Comparison of ENCODE assay signal across 21 cellular contexts in genomic region chr7:157711353-157711888, GRCh38.
A peak's percentile ranks its signal among the peaks of the same experiment; 100 is the strongest.
DNase-seq lines count a peak whose midpoint lies in the region; TF ChIP-seq lines count a peak whose summit lies in the region.
"Had no signal": no experiment of that assay in that cellular context is flagged by ENCODE, and none has a peak within 500 bp of the region (broad histone marks: within the 10 kb centered on the region; RNA-seq: fewer than 3 reads in every experiment).

No MANE protein-coding gene starts in this region.

- H3K27me3 Mint-ChIP-seq in type B pancreatic cell = peaks cover 43% of the 10 kb centered on the region

- H3K36me3 ChIP-seq in NT2/D1 (ENCODE audit: insufficient read depth, insufficient read length, low read length) (no peaks in the 10 kb centered on the region), colonic mucosa (no peaks in the 10 kb centered on the region)
- H3K36me3 ChIP-seq: BE2C, MG63 had no signal

- no peaks in the 10 kb centered on the region for H3K9me3 Mint-ChIP-seq in type B pancreatic cell
- H3K9me3 Mint-ChIP-seq: CD4-positive, CD25-positive, alpha-beta regulatory T cell had no signal

- H3K4me1 ChIP-seq in NT2/D1 (ENCODE audit: insufficient read depth, insufficient read length) = no peaks in the 10 kb centered on the region
- H3K4me1 ChIP-seq in colonic mucosa = no peaks in the 10 kb centered on the region
- H3K4me1 ChIP-seq: BE2C had no signal

- intact Hi-C loops in colonic mucosa (cut with DNase I) = no loop called here

- H3K9me3 ChIP-seq in NT2/D1 (ENCODE audit: insufficient read depth, low read length) = no peaks in the 10 kb centered on the region
- H3K9me3 ChIP-seq in colonic mucosa = no peaks in the 10 kb centered on the region
- H3K9me3 ChIP-seq: BE2C, MG63 had no signal

- no peak overlapping the region for H3K4me3 ChIP-seq in NT2/D1 (ENCODE audit: insufficient read length, low read depth)
- H3K4me3 ChIP-seq in colonic mucosa = no peak overlapping the region
- H3K4me3 ChIP-seq: MG63, PC-9 had no signal

- TF ChIP-seq CTCF in type B pancreatic cell (conservative IDR thresholded peaks at IDR 0.05) (no peak), colonic mucosa (IDR thresholded peaks at IDR 0.05) (no peak)

- H3K27ac ChIP-seq in colonic mucosa = no peak overlapping the region
- H3K27ac ChIP-seq: PC-9 had no signal

- no peak overlapping the region for H3K27ac Mint-ChIP-seq in type B pancreatic cell
- H3K27ac Mint-ChIP-seq: CD4-positive, CD25-positive, alpha-beta regulatory T cell had no signal

- DNase-seq in activated CD8-positive, alpha-beta memory T cell treated with anti-CD3 and anti-CD28 coated beads, Interleukin-2, amount 50 U/mL, for 48 hours = peak; percentile 39
- no peak for DNase-seq in activated CD8-positive, alpha-beta memory T cell treated with anti-CD3 and anti-CD28 coated beads, Interleukin-2, amount 50 U/mL, for 4 hours
- DNase-seq in NT2/D1 (ENCODE audit: low read depth, low spot score) (no peak), islet precursor cell (peak; percentile 38), type B pancreatic cell (ENCODE audit: extremely low spot score, unreplicated experiment) (peak; percentile 53), colonic mucosa (no peak)
- no peak for DNase-seq in stimulated activated naive CD4-positive, alpha-beta T cell treated with Interleukin-2 at 50 U/mL for 16 hours (lab: John Stamatoyannopoulos, UW)
- DNase-seq: BE2C; CD4-positive, CD25-positive, alpha-beta regulatory T cell; COR-L47; DMS 273 treated with DMSO at 0.1 percent for 48 hours; DND-41; HCEC 1CT; Kasumi-1; MG63; NCI-H1048; NCI-H1436; NCI-H2029; NCI-H345; NCI-H524 treated with DMSO at 0.1 percent for 48 hours; PC-9 had no signal

- H3K4me3 Mint-ChIP-seq in type B pancreatic cell = no peak overlapping the region
- H3K4me3 Mint-ChIP-seq: CD4-positive, CD25-positive, alpha-beta regulatory T cell had no signal

- H3K9ac ChIP-seq in NT2/D1 (ENCODE audit: insufficient read length, low read depth) (peak overlapping the region; percentile 42), colonic mucosa (ENCODE audit: low read depth in 2 of 2, low read length in 2 of 2) (no peak overlapping the region)

- H3K27me3 ChIP-seq in NT2/D1 (ENCODE audit: insufficient read depth, insufficient read length) (peaks cover 27% of the 10 kb centered on the region), colonic mucosa (no peaks in the 10 kb centered on the region)
- H3K27me3 ChIP-seq: BE2C, MG63 had no signal

- H3K4me1 Mint-ChIP-seq in type B pancreatic cell (ENCODE audit: unreplicated experiment) = no peaks in the 10 kb centered on the region
- H3K4me1 Mint-ChIP-seq: CD4-positive, CD25-positive, alpha-beta regulatory T cell had no signal

- H3K36me3 Mint-ChIP-seq in type B pancreatic cell = no peaks in the 10 kb centered on the region
- H3K36me3 Mint-ChIP-seq: CD4-positive, CD25-positive, alpha-beta regulatory T cell had no signal

Comparison
In these comparisons a context has a peak if more than half of its experiments do, and no peak if none do; other contexts are left out.
1. DNase-seq: peak in activated CD8-positive, alpha-beta memory T cell treated with anti-CD3 and anti-CD28 coated beads, Interleukin-2, amount 50 U/mL, for 48 hours (single experiment), islet precursor cell (single experiment) and type B pancreatic cell (single experiment); none in activated CD8-positive, alpha-beta memory T cell treated with anti-CD3 and anti-CD28 coated beads, Interleukin-2, amount 50 U/mL, for 4 hours (single experiment), NT2/D1 (single experiment), colonic mucosa (single experiment) and stimulated activated naive CD4-positive, alpha-beta T cell treated with Interleukin-2 at 50 U/mL for 16 hours (single experiment).